17 cellular contexts compared by ENCODE assay signal in genomic region chr22:39938509-39938908, GRCh38. TPM values are rescaled to one million over a fixed set of nuclear protein-coding genes. Genes with fewer than 3 reads are reported as not detected.
DNase-seq lines count a peak whose midpoint lies in the region; ATAC-seq, FAIRE-seq and TF ChIP-seq lines count a peak whose summit lies in the region.
"Had no signal": no experiment of that assay in that cellular context is flagged by ENCODE, and none has a peak within 500 bp of the region (broad histone marks: within the 10 kb centered on the region; RNA-seq: fewer than 3 reads in every experiment).

No MANE protein-coding gene starts in this region.

- H3K9me2 ChIP-seq in PC-9 (ENCODE audit: insufficient read depth), result no peaks in the 10 kb centered on the region

- H3K27me3 ChIP-seq in foreskin keratinocyte (peaks cover 60% of the 10 kb centered on the region), PC-9 (ENCODE audit: insufficient read depth, low read depth) (peaks cover 81% of the 10 kb centered on the region)

- peaks cover 83% of the 10 kb centered on the region for H3K4me1 Mint-ChIP-seq in T-helper 1 cell treated with Interleukin-12 subunit alpha and Interleukin-12 subunit beta and Interleukin-4 antibody, amounts not matched to agents 30 μg/mL and 1 μg/mL, for 36 hours (ENCODE audit: low read depth)
- H3K4me1 Mint-ChIP-seq in activated T-cell treated with anti-CD3 and anti-CD28 coated beads, Interleukin-2, amount 50 U/mL, for 24 hours (ENCODE audit: low read depth), result peaks cover 95% of the 10 kb centered on the region
- peaks cover 96% of the 10 kb centered on the region for H3K4me1 Mint-ChIP-seq in stimulated activated effector memory CD8-positive, alpha-beta T cell treated with anti-CD3 and anti-CD28 coated beads, Interleukin-12 subunit alpha, Interleukin-12 subunit beta, amount 100 ng/mL, for 72 hours

- TF ChIP-seq CTCF in foreskin keratinocyte (conservative IDR thresholded peaks at IDR 0.05) (no peak), PC-9 (conservative IDR thresholded peaks at IDR 0.05) (no peak), kidney (IDR thresholded peaks at IDR 0.05; ENCODE audit: borderline replicate concordance, extremely low read depth, insufficient read depth) (no peak)

- no peak overlapping the region for H3K27ac ChIP-seq in foreskin keratinocyte
- no peak overlapping the region for H3K27ac ChIP-seq in PC-9
- H3K27ac ChIP-seq in kidney (ENCODE audit: low read depth in 2 of 2, low read length in 2 of 2), result no peak overlapping the region
- H3K27ac ChIP-seq: 22Rv1, adrenal gland had no signal

- H3K27me3 Mint-ChIP-seq in T-helper 1 cell treated with Interleukin-12 subunit alpha and Interleukin-12 subunit beta and Interleukin-4 antibody, amounts not matched to agents 30 μg/mL and 1 μg/mL, for 36 hours (ENCODE audit: low read depth), result no peaks in the 10 kb centered on the region
- H3K27me3 Mint-ChIP-seq in activated T-cell treated with anti-CD3 and anti-CD28 coated beads, Interleukin-2, amount 50 U/mL, for 24 hours, result no peaks in the 10 kb centered on the region

- FAIRE-seq in kidney (lab: Jason Lieb, UNC), result no peak

- no peaks in the 10 kb centered on the region for H3F3A ChIP-seq in PC-9 (ENCODE audit: insufficient read depth, low read depth)

- CTCF ChIA-PET in PC-9 (lab: Charles Lee), result interaction anchor here (0.6 to 1.0 kb wide), 2 partner anchors 22 to 87 kb away, joined by 3 read pairs; no protein-coding TSS in a partner anchor

- H3K4me3 Mint-ChIP-seq in T-helper 1 cell treated with Interleukin-12 subunit alpha and Interleukin-12 subunit beta and Interleukin-4 antibody, amounts not matched to agents 30 μg/mL and 1 μg/mL, for 36 hours, result peak overlapping the region; percentile 30
- peak overlapping the region; percentile 60 for H3K4me3 Mint-ChIP-seq in activated T-cell treated with anti-CD3 and anti-CD28 coated beads, Interleukin-2, amount 50 U/mL, for 24 hours
- H3K4me3 Mint-ChIP-seq in stimulated activated effector memory CD8-positive, alpha-beta T cell treated with anti-CD3 and anti-CD28 coated beads, Interleukin-12 subunit alpha, Interleukin-12 subunit beta, amount 100 ng/mL, for 72 hours, result peak overlapping the region; percentile 70

- DNase-seq in T-helper 1 cell, result no peak
- DNase-seq in activated T-cell treated with anti-CD3 and anti-CD28 coated beads, Interleukin-2, amount 50 U/mL, for 24 hours, result peak; percentile 72
- DNase-seq in foreskin keratinocyte, result no peak
- DNase-seq in stimulated activated effector memory CD8-positive, alpha-beta T cell treated with anti-CD3 and anti-CD28 coated beads, Interleukin-12 subunit alpha, Interleukin-12 subunit beta, amount 100 ng/mL, for 72 hours (ENCODE audit: low spot score in 2 of 2), result no peak
- DNase-seq in 8988T, result no peak
- no peak for DNase-seq in PC-9
- DNase-seq in kidney, result no peak
- DNase-seq: adrenal gland, erythroblast, H7, kidney glomerular epithelial cell, NCI-H2107, posterior cingulate gyrus had no signal

- H3K79me2 ChIP-seq in PC-9 (ENCODE audit: low read depth), result no peaks in the 10 kb centered on the region

- no peaks in the 10 kb centered on the region for H3K9me3 Mint-ChIP-seq in T-helper 1 cell treated with Interleukin-12 subunit alpha and Interleukin-12 subunit beta and Interleukin-4 antibody, amounts not matched to agents 30 μg/mL and 1 μg/mL, for 36 hours
- H3K9me3 Mint-ChIP-seq in activated T-cell treated with anti-CD3 and anti-CD28 coated beads, Interleukin-2, amount 50 U/mL, for 24 hours, result no peaks in the 10 kb centered on the region
- H3K9me3 Mint-ChIP-seq in stimulated activated effector memory CD8-positive, alpha-beta T cell treated with anti-CD3 and anti-CD28 coated beads, Interleukin-12 subunit alpha, Interleukin-12 subunit beta, amount 100 ng/mL, for 72 hours, result no peaks in the 10 kb centered on the region

- H3K36me3 Mint-ChIP-seq in T-helper 1 cell treated with Interleukin-12 subunit alpha and Interleukin-12 subunit beta and Interleukin-4 antibody, amounts not matched to agents 30 μg/mL and 1 μg/mL, for 36 hours (ENCODE audit: low read depth), result peaks cover 39% of the 10 kb centered on the region
- no peaks in the 10 kb centered on the region for H3K36me3 Mint-ChIP-seq in activated T-cell treated with anti-CD3 and anti-CD28 coated beads, Interleukin-2, amount 50 U/mL, for 24 hours (ENCODE audit: low read depth)
- peaks cover 29% of the 10 kb centered on the region for H3K36me3 Mint-ChIP-seq in stimulated activated effector memory CD8-positive, alpha-beta T cell treated with anti-CD3 and anti-CD28 coated beads, Interleukin-12 subunit alpha, Interleukin-12 subunit beta, amount 100 ng/mL, for 72 hours

- peak; percentile 57 for ATAC-seq in foreskin keratinocyte
- peak; percentile 63 for ATAC-seq in stimulated activated effector memory CD8-positive, alpha-beta T cell treated with anti-CD3 and anti-CD28 coated beads, Interleukin-12 subunit alpha, Interleukin-12 subunit beta, amount 100 ng/mL, for 72 hours
- ATAC-seq: Right ventricle myocardium inferior had no signal

- no TSS peak for BruUV-seq in PC-9 (replicated peaks; lab: Mats Ljungman, UMichigan)

- no peak overlapping the region for H3K9ac ChIP-seq in kidney (ENCODE audit: low read length in 2 of 2)

- no peaks in the 10 kb centered on the region for H3K9me3 ChIP-seq in PC-9 (ENCODE audit: insufficient read depth, low read depth)
- no peaks in the 10 kb centered on the region for H3K9me3 ChIP-seq in kidney (ENCODE audit: control insufficient read depth in 1 of 2, low read length in 2 of 2)
- H3K9me3 ChIP-seq: adrenal gland had no signal

- H3K4me3 ChIP-seq in PC-9, result no peak overlapping the region
- no peak overlapping the region for H3K4me3 ChIP-seq in kidney (ENCODE audit: low read length in 2 of 2)
- H3K4me3 ChIP-seq: adrenal gland had no signal

- H3K4me1 ChIP-seq in foreskin keratinocyte (no peaks in the 10 kb centered on the region), PC-9 (replicated peaks; ENCODE audit: insufficient read depth) (no peaks in the 10 kb centered on the region), kidney (ENCODE audit: control insufficient read depth in 1 of 2, insufficient read depth in 1 of 2, low read depth in 1 of 2, low read length in 2 of 2) (no peaks in the 10 kb centered on the region)
- H3K4me1 ChIP-seq: adrenal gland had no signal

- H3K36me3 ChIP-seq in PC-9 (ENCODE audit: low read depth), result no peaks in the 10 kb centered on the region
- no peaks in the 10 kb centered on the region for H3K36me3 ChIP-seq in kidney (ENCODE audit: control insufficient read depth in 1 of 2, insufficient read depth in 2 of 2, low read length in 2 of 2)
- H3K36me3 ChIP-seq: adrenal gland had no signal

- intact Hi-C loops in PC-9 (cut with micrococcal nuclease; ENCODE audit: unreplicated experiment) (loop anchor here (5.0 to 10.0 kb wide), 2 partner anchors 314 to 396 kb away; no protein-coding TSS in a partner anchor), kidney (cut with DNase I) (no loop called here)

- peaks cover 3% of the 10 kb centered on the region; the same call in 1 of the 2 replicates for H4K20me1 ChIP-seq in PC-9 (ENCODE audit: insufficient read depth)

- no peak overlapping the region for H3K27ac Mint-ChIP-seq in T-helper 1 cell treated with Interleukin-12 subunit alpha and Interleukin-12 subunit beta and Interleukin-4 antibody, amounts not matched to agents 30 μg/mL and 1 μg/mL, for 36 hours
- peak overlapping the region; percentile 92 for H3K27ac Mint-ChIP-seq in activated T-cell treated with anti-CD3 and anti-CD28 coated beads, Interleukin-2, amount 50 U/mL, for 24 hours
- peak overlapping the region; percentile 75 for H3K27ac Mint-ChIP-seq in stimulated activated effector memory CD8-positive, alpha-beta T cell treated with anti-CD3 and anti-CD28 coated beads, Interleukin-12 subunit alpha, Interleukin-12 subunit beta, amount 100 ng/mL, for 72 hours

- H3K4me2 ChIP-seq in PC-9, result no peak overlapping the region

- POLR2A ChIA-PET in PC-9 (lab: Charles Lee; ENCODE audit: unreplicated experiment), result no interaction called here

- no peak overlapping the region for H2AFZ ChIP-seq in PC-9

RNA-seq across cellular contexts. Expression of gene TMA7B, which starts 21.7 kb away (rescaled TPM):
- total RNA-seq in foreskin keratinocyte, result not detected in 2 replicates
- not detected in 2 replicates for polyA plus RNA-seq in foreskin keratinocyte
- total RNA-seq in PC-9 (2021), result not detected in 2 replicates
- total RNA-seq in kidney, result 0.63 TPM
- not detected for polyA plus RNA-seq in kidney (ENCODE audit: insufficient read depth, low read depth, low replicate concordance)
- total RNA-seq: adrenal gland, chondrocyte, H7, Right ventricle myocardium inferior had no signal

RNA-seq across cellular contexts. Expression of gene GRAP2, which starts 37.6 kb away (rescaled TPM):
- total RNA-seq in foreskin keratinocyte (not detected in 2 replicates), PC-9 (2021) (not detected in 2 replicates), kidney (9.7 TPM)
- polyA plus RNA-seq in foreskin keratinocyte (not detected in 2 replicates), kidney (ENCODE audit: insufficient read depth, low read depth, low replicate concordance) (0.73 TPM)
- total RNA-seq: chondrocyte had no signal

RNA-seq across cellular contexts. Expression of gene ENTHD1, which starts 44.9 kb away (rescaled TPM):
- total RNA-seq in foreskin keratinocyte (not detected in 2 replicates), PC-9 (2021) (not detected in 2 replicates), kidney (not detected)
- polyA plus RNA-seq in foreskin keratinocyte (not detected in 2 replicates), kidney (ENCODE audit: insufficient read depth, low read depth, low replicate concordance) (not detected)
- total RNA-seq: chondrocyte, H7, Right ventricle myocardium inferior had no signal
- polyA plus RNA-seq: adrenal gland had no signal

RNA-seq across cellular contexts. Expression of gene FAM83F, which starts 56.2 kb away (rescaled TPM):
- total RNA-seq in foreskin keratinocyte (24.8 and 25.9 TPM in 2 replicates), PC-9 (2021) (8.1 and 9.1 TPM in 2 replicates), kidney (13.1 TPM)
- polyA plus RNA-seq in foreskin keratinocyte (23.3 TPM in 2 replicates), kidney (ENCODE audit: insufficient read depth, low read depth, low replicate concordance) (6.8 TPM)
